Comparison of ENCODE assay signal across 18 cellular contexts in genomic region chr11:76772783-76773106, GRCh38. TPM values are rescaled to one million over a fixed set of nuclear protein-coding genes. Genes with fewer than 3 reads are reported as not detected.
DNase-seq lines count a peak whose midpoint lies in the region; ATAC-seq, FAIRE-seq and TF ChIP-seq lines count a peak whose summit lies in the region.
"Had no signal": no experiment of that assay in that cellular context is flagged by ENCODE, and none has a peak within 500 bp of the region (broad histone marks: within the 10 kb centered on the region; RNA-seq: fewer than 3 reads in every experiment).

No MANE protein-coding gene starts in this region.

- H3K36me3 ChIP-seq in esophagus (ENCODE audit: control insufficient read depth in 2 of 2, insufficient read depth in 2 of 2, low read length in 1 of 2) (no peaks in the 10 kb centered on the region), prostate gland (no peaks in the 10 kb centered on the region), upper lobe of right lung (no peaks in the 10 kb centered on the region)
- H3K36me3 ChIP-seq: BE2C had no signal

- H3K27me3 ChIP-seq in esophagus (ENCODE audit: control insufficient read depth in 1 of 2, insufficient read depth in 2 of 2, low read length in 2 of 2) (no peaks in the 10 kb centered on the region), prostate gland (replicated peaks; ENCODE audit: insufficient read depth) (no peaks in the 10 kb centered on the region), upper lobe of right lung (no peaks in the 10 kb centered on the region)
- H3K27me3 ChIP-seq: BE2C had no signal

- 70 to 76% methylated on average over 5 of the region's 5 CpGs for WGBS in esophagus, 2 donors
- 68% methylated on average over 5 of the region's 5 CpGs for WGBS in prostate gland

- H3K4me1 ChIP-seq in esophagus (ENCODE audit: control insufficient read depth in 2 of 2, insufficient read depth in 2 of 2, low read length in 1 of 2) (peaks cover 8 to 39% of the 10 kb centered on the region in 2 donors), prostate gland (replicated peaks) (peaks cover 52% of the 10 kb centered on the region), upper lobe of right lung (peaks cover 55% of the 10 kb centered on the region)

- H3K9me3 ChIP-seq in esophagus (ENCODE audit: control insufficient read depth in 2 of 2, insufficient read depth in 1 of 2, low read depth in 1 of 2, low read length in 1 of 2): peaks cover 0 to 1% of the 10 kb centered on the region in 2 donors
- H3K9me3 ChIP-seq in prostate gland: no peaks in the 10 kb centered on the region
- H3K9me3 ChIP-seq in upper lobe of right lung: peaks cover 16% of the 10 kb centered on the region
- H3K9me3 ChIP-seq: BE2C had no signal

- H3K4me3 ChIP-seq in esophagus (ENCODE audit: low read depth in 1 of 2, low read length in 2 of 2): no peak overlapping the region
- H3K4me3 ChIP-seq in prostate gland: no peak overlapping the region
- H3K4me3 ChIP-seq in upper lobe of right lung: no peak overlapping the region

- H3K27ac ChIP-seq in RWPE1 (peak overlapping the region; percentile 84), esophagus (ENCODE audit: low read depth in 2 of 2, low read length in 1 of 2) (peak overlapping the region; percentile 21 to 38), prostate gland (peak overlapping the region; percentile 78 to 79), upper lobe of right lung (peak overlapping the region; percentile 36)

- no peak for DNase-seq in RWPE1 (ENCODE audit: low spot score)
- DNase-seq in prostate gland (ENCODE audit: low spot score): no peak
- DNase-seq in upper lobe of right lung: no peak
- no peak for DNase-seq in COLO829 (ENCODE audit: low spot score)
- DNase-seq in HEK293T (ENCODE audit: extremely low spot score): no peak
- DNase-seq in frontal cortex (ENCODE audit: low spot score in 2 of 2): no peak
- DNase-seq: activated CD4-positive, alpha-beta memory T cell treated with anti-CD3 and anti-CD28 coated beads, Interleukin-2, amount 10 ng/mL, durations not matched to agents 7 days and 5 days; activated T-cell treated with anti-CD3 and anti-CD28 coated beads, Interleukin-2, amount 50 U/mL, for 24 hours; BE2C; naive B cell; NCI-H1105; NCI-H526; SHP77; stimulated activated CD4-positive, alpha-beta T cell treated with anti-CD3 and anti-CD28 coated beads, Interleukin-15, amount 100 ng/mL, for 24 hours had no signal

- POLR2A ChIA-PET in RWPE1 (lab: Yijun Ruan, JAX; ENCODE audit: low non-redundant PET) (no interaction called here), HEK293T (lab: Yijun Ruan, JAX) (no interaction called here)

- intact Hi-C loops in prostate gland (cut with DNase I): no loop called here
- intact Hi-C loops in upper lobe of right lung (cut with DNase I): no loop called here

- TF ChIP-seq POLR2A in prostate gland (IDR thresholded peaks at IDR 0.05): no peak

- CTCF ChIA-PET in RWPE1 (lab: Yijun Ruan, JAX): no interaction called here
- CTCF ChIA-PET in HEK293T (lab: Yijun Ruan, JAX): no interaction called here

- no peak for TF ChIP-seq CTCF in RWPE1 (conservative IDR thresholded peaks at IDR 0.05; ENCODE audit: low read depth)
- no peak for TF ChIP-seq CTCF in prostate gland (IDR thresholded peaks at IDR 0.05)
- TF ChIP-seq CTCF in upper lobe of right lung (IDR thresholded peaks at IDR 0.05): no peak

- no peak for FAIRE-seq in frontal cortex (lab: Jason Lieb, UNC)
- FAIRE-seq: colon had no signal

- ATAC-seq in upper lobe of right lung: no peak
- ATAC-seq: stimulated activated effector memory CD8-positive, alpha-beta T cell treated with anti-CD3 and anti-CD28 coated beads, Interleukin-12 subunit alpha, Interleukin-12 subunit beta, amount 100 ng/mL, for 72 hours; WTC11 had no signal

TF ChIP-seq in HEK293T, 16 proteins besides CTCF, POLR2A, EP300 and RAD21:
- TF ChIP-seq SP1 (IDR thresholded peaks at IDR 0.05) (no peak), TARDBP (IDR thresholded peaks at IDR 0.05) (no peak)

RNA-seq across cellular contexts. Expression of gene TSKU, which starts 10.4 kb away (rescaled TPM):
- 10 to 100 TPM; 23.9 to 34.8 TPM for polyA plus RNA-seq in esophagus
- total RNA-seq in prostate gland: 10 to 100 TPM; 71.2 to 72.8 TPM
- total RNA-seq in upper lobe of right lung: 18.1 TPM
- 4.9 TPM for total RNA-seq in frontal cortex

Comparison
In these comparisons a context has a peak if more than half of its experiments do, and no peak if none do; other contexts are left out.
1. H3K27ac ChIP-seq: peak in every context shown above with its lines; median percentile 84 in RWPE1; 78 in prostate gland; 36 in upper lobe of right lung; 30 in esophagus.